ENCODE assay signal across 10 cellular contexts in genomic region chr17:50943575-50943933, GRCh38.
DNase-seq lines count a peak whose midpoint lies in the region; ATAC-seq and TF ChIP-seq lines count a peak whose summit lies in the region.
"Had no signal": no experiment of that assay in that cellular context is flagged by ENCODE, and none has a peak within 500 bp of the region (broad histone marks: within the 10 kb centered on the region; RNA-seq: fewer than 3 reads in every experiment).

No MANE protein-coding gene starts in this region.

- TF ChIP-seq POLR2A in upper lobe of left lung (IDR thresholded peaks at IDR 0.05), result no peak

- peaks cover 4% of the 10 kb centered on the region for H3K36me3 Mint-ChIP-seq in activated CD4-positive, alpha-beta T cell treated with anti-CD3 and anti-CD28 coated beads, Interleukin-2, amount 10 ng/mL, durations not matched to agents 7 days and 5 days (ENCODE audit: low read depth)
- no peaks in the 10 kb centered on the region for H3K36me3 Mint-ChIP-seq in activated naive CD4-positive, alpha-beta T cell treated with anti-CD3 and anti-CD28 coated beads, Interleukin-2, amount 50 U/mL, for 72 hours
- H3K36me3 Mint-ChIP-seq in memory B cell, result no peaks in the 10 kb centered on the region

- POLR2A ChIA-PET in activated CD4-positive, alpha-beta T cell treated with anti-CD3 and anti-CD28 coated beads, Interleukin-2, amount 10 ng/mL, durations not matched to agents 7 days and 5 days (lab: Charles Lee), result interaction anchor here (2.3 kb wide), 1 partner anchor 78 kb away, joined by 11 read pairs; the partner anchor contains the start of gene TOB1

- H3K4me1 Mint-ChIP-seq in activated CD4-positive, alpha-beta T cell treated with anti-CD3 and anti-CD28 coated beads, Interleukin-2, amount 10 ng/mL, durations not matched to agents 7 days and 5 days, result peaks cover 47% of the 10 kb centered on the region
- H3K4me1 Mint-ChIP-seq in memory B cell, result peaks cover 6% of the 10 kb centered on the region

- H3K4me3 ChIP-seq in upper lobe of left lung, result peak overlapping the region in 2 of 4 donors; percentile 47 to 49

- no peak for DNase-seq in activated CD4-positive, alpha-beta T cell treated with anti-CD3 and anti-CD28 coated beads, Interleukin-2, amount 10 ng/mL, durations not matched to agents 7 days and 5 days
- no peak for DNase-seq in activated CD4-positive, alpha-beta T cell treated with anti-CD3 and anti-CD28 coated beads, Interleukin-2, amount 50 U/mL, for 1 hour
- peak in 1 of 2 donors; percentile 54 for DNase-seq in activated naive CD4-positive, alpha-beta T cell treated with anti-CD3 and anti-CD28 coated beads, Interleukin-2, amount 50 U/mL, for 72 hours (ENCODE audit: low spot score in 2 of 2)
- no peak for DNase-seq in memory B cell (ENCODE audit: low spot score in 2 of 2)
- no peak for DNase-seq in upper lobe of left lung
- DNase-seq in iPS-NIHi7 (ENCODE audit: extremely low spot score), result no peak
- DNase-seq: COR-L47 had no signal

- H3K36me3 ChIP-seq in upper lobe of left lung, result no peaks in the 10 kb centered on the region
- H3K36me3 ChIP-seq: SJSA1 had no signal

- peak overlapping the region; percentile 76 for H3K4me3 Mint-ChIP-seq in activated CD4-positive, alpha-beta T cell treated with anti-CD3 and anti-CD28 coated beads, Interleukin-2, amount 10 ng/mL, durations not matched to agents 7 days and 5 days
- peak overlapping the region; percentile 43 for H3K4me3 Mint-ChIP-seq in memory B cell

- 66 to 75% methylated on average over 8 of the region's 8 CpGs for WGBS in upper lobe of left lung, 2 donors

- H3K27me3 Mint-ChIP-seq in activated CD4-positive, alpha-beta T cell treated with anti-CD3 and anti-CD28 coated beads, Interleukin-2, amount 10 ng/mL, durations not matched to agents 7 days and 5 days, result no peaks in the 10 kb centered on the region
- H3K27me3 Mint-ChIP-seq in memory B cell, result peaks cover 11% of the 10 kb centered on the region

- no peaks in the 10 kb centered on the region for H3K9me3 Mint-ChIP-seq in activated CD4-positive, alpha-beta T cell treated with anti-CD3 and anti-CD28 coated beads, Interleukin-2, amount 10 ng/mL, durations not matched to agents 7 days and 5 days
- no peaks in the 10 kb centered on the region for H3K9me3 Mint-ChIP-seq in activated naive CD4-positive, alpha-beta T cell treated with anti-CD3 and anti-CD28 coated beads, Interleukin-2, amount 50 U/mL, for 72 hours
- no peaks in the 10 kb centered on the region for H3K9me3 Mint-ChIP-seq in memory B cell

- CTCF ChIA-PET in activated CD4-positive, alpha-beta T cell treated with anti-CD3 and anti-CD28 coated beads, Interleukin-2, amount 10 ng/mL, durations not matched to agents 7 days and 5 days (lab: Charles Lee), result no interaction called here

- peak overlapping the region; percentile 79 to 92 (median 90) for H3K27ac ChIP-seq in upper lobe of left lung
- H3K27ac ChIP-seq: SJSA1 had no signal

- peaks cover 18 to 31% (median 27%) of the 10 kb centered on the region in 4 donors for H3K4me1 ChIP-seq in upper lobe of left lung

- no peaks in the 10 kb centered on the region for H3K9me3 ChIP-seq in upper lobe of left lung
- H3K9me3 ChIP-seq: SJSA1 had no signal

- H3K27me3 ChIP-seq in upper lobe of left lung, result no peaks in the 10 kb centered on the region
- H3K27me3 ChIP-seq: SJSA1 had no signal

- peak in 1 of 2 donors; percentile 14 for ATAC-seq in activated naive CD4-positive, alpha-beta T cell treated with anti-CD3 and anti-CD28 coated beads, Interleukin-2, amount 50 U/mL, for 72 hours
- ATAC-seq in memory B cell (ENCODE audit: low read depth) (no peak), upper lobe of left lung (ENCODE audit: low FRiP score in 2 of 2) (no peak), HG03432 (IDR thresholded peaks at IDR 0.05; ENCODE audit: unreplicated experiment) (no peak), GM18502 (IDR thresholded peaks at IDR 0.05; ENCODE audit: poor library complexity, unreplicated experiment) (no peak)

- peak overlapping the region; percentile 89 for H3K27ac Mint-ChIP-seq in activated CD4-positive, alpha-beta T cell treated with anti-CD3 and anti-CD28 coated beads, Interleukin-2, amount 10 ng/mL, durations not matched to agents 7 days and 5 days
- H3K27ac Mint-ChIP-seq in activated naive CD4-positive, alpha-beta T cell treated with anti-CD3 and anti-CD28 coated beads, Interleukin-2, amount 50 U/mL, for 72 hours, result peak overlapping the region; percentile 83 to 90
- H3K27ac Mint-ChIP-seq in memory B cell, result no peak overlapping the region

- no peak for TF ChIP-seq EP300 in upper lobe of left lung (IDR thresholded peaks at IDR 0.05)

- no peak for TF ChIP-seq CTCF in upper lobe of left lung (IDR thresholded peaks at IDR 0.05)
